ENCODE assay signal across 7 cellular contexts in genomic region chr19:52723907-52724598, GRCh38. TPM values are rescaled to one million over a fixed set of nuclear protein-coding genes. Genes with fewer than 3 reads are reported as not detected.
DNase-seq lines count a peak whose midpoint lies in the region; TF ChIP-seq lines count a peak whose summit lies in the region.
"Not testable (repeated sequence)": the region's sequence is repeated elsewhere in the genome, so short reads cannot be mapped to it uniquely, and the experiment has no call there.

No MANE protein-coding gene starts in this region.

- H3K18ac ChIP-seq in mesenchymal stem cell (ENCODE audit: low read depth in 1 of 2, low read length in 2 of 2): peak overlapping the region in 1 of 2 experiments; percentile 40
- H3K18ac ChIP-seq in trophoblast cell (ENCODE audit: low read length): not testable (repeated sequence)

- H3K27me3 ChIP-seq in endodermal cell (ENCODE audit: control insufficient read depth, insufficient read depth, low read length, poor library complexity, severe bottlenecking); mesenchymal stem cell (ENCODE audit: control insufficient read depth in 1 of 2, insufficient read depth in 1 of 2, low read length in 2 of 2); trophoblast cell (ENCODE audit: insufficient read depth, low read length): not testable (repeated sequence)

- H3K36me3 Mint-ChIP-seq in endodermal cell (ENCODE audit: low read depth) (peaks cover 89% of the 10 kb centered on the region), immature natural killer cell (peaks cover 33 to 57% (median 48%) of the 10 kb centered on the region in 3 donors)

- H4K12ac ChIP-seq in trophoblast cell (ENCODE audit: low read depth, low read length): not testable (repeated sequence)

- H3K4me1 Mint-ChIP-seq in endodermal cell (peaks cover 18% of the 10 kb centered on the region), immature natural killer cell (peaks cover 7 to 21% of the 10 kb centered on the region in 2 donors)

- not testable (repeated sequence) for H3K4me2 ChIP-seq in mesenchymal stem cell (ENCODE audit: low read length, poor library complexity, severe bottlenecking); trophoblast cell (ENCODE audit: low read length)

- H4K8ac ChIP-seq in mesenchymal stem cell (ENCODE audit: low read length): peak overlapping the region; percentile 60
- not testable (repeated sequence) for H4K8ac ChIP-seq in trophoblast cell (ENCODE audit: low read depth, low read length)

- H2BK120ac ChIP-seq in mesenchymal stem cell (ENCODE audit: low read depth, low read length): peak overlapping the region; percentile 19
- H2BK120ac ChIP-seq in trophoblast cell (ENCODE audit: insufficient read depth, low read length, poor library complexity): not testable (repeated sequence)

- not testable (repeated sequence) for H2BK12ac ChIP-seq in mesenchymal stem cell (ENCODE audit: low read length in 2 of 2); trophoblast cell (ENCODE audit: low read length)

- peak overlapping the region; percentile 85 for H3K27ac Mint-ChIP-seq in endodermal cell
- H3K27ac Mint-ChIP-seq in immature natural killer cell: peak overlapping the region; percentile 27 to 82 (median 42)

- H3K79me2 ChIP-seq in trophoblast cell (ENCODE audit: control insufficient read depth, insufficient read depth, low read length, poor library complexity): peaks cover 12% of the 10 kb centered on the region

- H2AK5ac ChIP-seq in mesenchymal stem cell (ENCODE audit: low read length, severe bottlenecking): peak overlapping the region; percentile 40
- H2AK5ac ChIP-seq in trophoblast cell (ENCODE audit: low read length): not testable (repeated sequence)

- not testable (repeated sequence) for H3K27me3 Mint-ChIP-seq in endodermal cell (ENCODE audit: insufficient read depth); immature natural killer cell (ENCODE audit: low read depth in 3 of 3)

- not testable (repeated sequence) for TF ChIP-seq CTCF in VCaP (conservative IDR thresholded peaks at IDR 0.05); endodermal cell (conservative IDR thresholded peaks at IDR 0.05)

- not testable (repeated sequence) for H3K4me1 ChIP-seq in endodermal cell (ENCODE audit: control insufficient read depth, insufficient read depth, low read length)
- H3K4me1 ChIP-seq in mesenchymal stem cell (ENCODE audit: control insufficient read depth, insufficient read depth, low read depth, low read length): peaks cover 17% of the 10 kb centered on the region
- H3K4me1 ChIP-seq in trophoblast cell (ENCODE audit: control insufficient read depth in 1 of 2, insufficient read depth in 2 of 2, low read length in 2 of 2): peaks cover 20 to 27% of the 10 kb centered on the region in 2 experiments

- not testable (repeated sequence) for H2BK15ac ChIP-seq in mesenchymal stem cell (ENCODE audit: low read depth, poor library complexity, severe bottlenecking)

- peaks cover 24% of the 10 kb centered on the region for H3K79me1 ChIP-seq in mesenchymal stem cell (replicated peaks; ENCODE audit: low read length, poor library complexity, severe bottlenecking)
- H3K79me1 ChIP-seq in trophoblast cell (ENCODE audit: low read length): peaks cover 25% of the 10 kb centered on the region

- H3K4me3 Mint-ChIP-seq in endodermal cell: peak overlapping the region; percentile 17
- H3K4me3 Mint-ChIP-seq in immature natural killer cell: not testable (repeated sequence)

- peak overlapping the region; percentile 70 for H3K9ac ChIP-seq in endodermal cell (ENCODE audit: extremely low read depth, low read length, poor library complexity, severe bottlenecking)
- H3K9ac ChIP-seq in mesenchymal stem cell (ENCODE audit: low read length); trophoblast cell (ENCODE audit: low read length): not testable (repeated sequence)

- H3K23ac ChIP-seq in mesenchymal stem cell (ENCODE audit: low read length in 2 of 2); trophoblast cell (ENCODE audit: low read length): not testable (repeated sequence)

- WGBS in endodermal cell (ENCODE audit: insufficient coverage in 1 of 2, insufficient read length in 1 of 2), 2 experiments: 52 to 68% methylated on average over 9 of the region's 9 CpGs
- WGBS in mesenchymal stem cell: 34% methylated on average over 9 of the region's 9 CpGs
- no CpG with 5 or more reads among the region's 9 CpGs for WGBS in trophoblast cell (ENCODE audit: extremely low coverage, insufficient coverage, insufficient read length)

- not testable (repeated sequence) for H3K14ac ChIP-seq in mesenchymal stem cell (ENCODE audit: low read length in 2 of 2); trophoblast cell (ENCODE audit: low read length)

- H3K9me3 ChIP-seq in endodermal cell (ENCODE audit: control insufficient read depth, low read length): peaks cover 44% of the 10 kb centered on the region
- not testable (repeated sequence) for H3K9me3 ChIP-seq in mesenchymal stem cell (ENCODE audit: control insufficient read depth, low read length)
- peaks cover 13% of the 10 kb centered on the region for H3K9me3 ChIP-seq in trophoblast cell (ENCODE audit: insufficient read depth, low read depth, low read length)

- H3K27ac ChIP-seq in VCaP (peak overlapping the region; percentile 96), endodermal cell (ENCODE audit: low read depth, low read length) (peak overlapping the region; percentile 66), mesenchymal stem cell (ENCODE audit: low read length, poor library complexity, severe bottlenecking) (peak overlapping the region; percentile 89), trophoblast cell (ENCODE audit: low read depth, low read length) (peak overlapping the region; percentile 84)

- not testable (repeated sequence) for H2AFZ ChIP-seq in mesenchymal stem cell (ENCODE audit: low read depth, low read length); trophoblast cell (ENCODE audit: insufficient read depth, low read length, poor library complexity)

- peaks cover 48% of the 10 kb centered on the region for H3K9me3 Mint-ChIP-seq in endodermal cell
- H3K9me3 Mint-ChIP-seq in immature natural killer cell: not testable (repeated sequence)

- H3K4me3 ChIP-seq in endodermal cell (ENCODE audit: low read length): peak overlapping the region; percentile 73
- H3K4me3 ChIP-seq in mesenchymal stem cell (ENCODE audit: insufficient read depth in 1 of 2, low read depth in 1 of 2, low read length in 2 of 2); trophoblast cell (ENCODE audit: low read depth, low read length): not testable (repeated sequence)

- H2BK5ac ChIP-seq in mesenchymal stem cell (ENCODE audit: low read depth, low read length, poor library complexity, severe bottlenecking): peak overlapping the region; percentile 66
- not testable (repeated sequence) for H2BK5ac ChIP-seq in trophoblast cell (ENCODE audit: low read depth, low read length, poor library complexity)

- peak; percentile 75 for DNase-seq in DMS53 (lab: John Stamatoyannopoulos, UW)
- DNase-seq in OCI-M1 (lab: John Stamatoyannopoulos, UW): peak; percentile 90
- peak; percentile 51 for DNase-seq in endodermal cell
- DNase-seq in immature natural killer cell, trophoblast cell: not testable (repeated sequence)
- DNase-seq in mesenchymal stem cell: peak; percentile 31

- H3K4ac ChIP-seq in mesenchymal stem cell (ENCODE audit: low read depth in 1 of 2, low read length in 2 of 2); trophoblast cell (ENCODE audit: low read depth, low read length): not testable (repeated sequence)

- H3K36me3 ChIP-seq in endodermal cell (ENCODE audit: control insufficient read depth, insufficient read depth, low read length) (peaks cover 87% of the 10 kb centered on the region), mesenchymal stem cell (ENCODE audit: control insufficient read depth in 1 of 2, insufficient read depth in 2 of 2, low read depth in 1 of 2, low read length in 2 of 2) (peaks cover 40 to 46% of the 10 kb centered on the region in 2 experiments), trophoblast cell (ENCODE audit: control insufficient read depth in 1 of 2, insufficient read depth in 2 of 2, low read length in 2 of 2) (peaks cover 46 to 51% of the 10 kb centered on the region in 2 experiments)

- not testable (repeated sequence) for H4K91ac ChIP-seq in mesenchymal stem cell (ENCODE audit: low read length); trophoblast cell (ENCODE audit: low read depth, low read length)

RNA-seq across cellular contexts. Expression of gene ZNF611, which starts 10.8 kb away (rescaled TPM):
- total RNA-seq in endodermal cell: 100 to 1,000 TPM in 1 of 2 donors, 10 to 100 TPM in 1; 96.9 to 136 TPM
- polyA plus RNA-seq in endodermal cell (2013, experiment 1 of 2): 12.4 TPM
- 15.0 TPM for polyA plus RNA-seq in endodermal cell (2013, experiment 2 of 2)
- 10 to 100 TPM; 18.4 to 75.2 (median 27.4) TPM for polyA plus RNA-seq in immature natural killer cell
- polyA plus RNA-seq in mesenchymal stem cell (2013, experiment 1 of 2): 7.1 TPM
- 5.0 TPM for polyA plus RNA-seq in mesenchymal stem cell (2013, experiment 2 of 2)
- polyA plus RNA-seq in trophoblast cell (2013): 37.3 and 37.8 TPM in 2 replicates
